18 cellular contexts compared by ENCODE assay signal in genomic region chr11:91394073-91394717, GRCh38.
"Had no signal": no experiment of that assay in that cellular context is flagged by ENCODE, and none has a peak within 500 bp of the region (broad histone marks: within the 10 kb centered on the region; RNA-seq: fewer than 3 reads in every experiment).

No MANE protein-coding gene starts in this region.

- H3K27me3 Mint-ChIP-seq: activated naive CD8-positive, alpha-beta T cell treated with anti-CD3 and anti-CD28 coated beads, Interleukin-2, amount 50 U/mL, for 24 hours; naive B cell had no signal

- H3K27ac Mint-ChIP-seq: activated naive CD4-positive, alpha-beta T cell treated with anti-CD3 and anti-CD28 coated beads for 36 hours; activated naive CD8-positive, alpha-beta T cell treated with anti-CD3 and anti-CD28 coated beads, Interleukin-2, amount 50 U/mL, for 24 hours; activated T-helper 2 cell treated with anti-CD3 and anti-CD28 coated beads, Interferon-gamma antibody, Interleukin-2, Interleukin-4, amounts not matched to agents 10 μg/mL and 5 μg/mL and 100 μg/mL, durations not matched to agents 14 hours and 24 hours and 36 hours had no signal

- DNase-seq: activated CD4-positive, alpha-beta T cell treated with anti-CD3 and anti-CD28 coated beads for 1 hour; activated CD4-positive, alpha-beta T cell treated with anti-CD3 and anti-CD28 coated beads, Interleukin-2, amount 50 U/mL, for 4 hours; activated naive CD4-positive, alpha-beta T cell treated with anti-CD3 and anti-CD28 coated beads for 36 hours; activated naive CD8-positive, alpha-beta T cell treated with anti-CD3 and anti-CD28 coated beads, Interleukin-2, amount 50 U/mL, for 24 hours; aorta; dermis blood vessel endothelial cell; gastrocnemius medialis; heart left ventricle; left cardiac atrium; lower lobe of right lung; naive B cell; ovary; sigmoid colon; stomach; testis; upper lobe of right lung had no signal

- H3K4me1 Mint-ChIP-seq: activated naive CD8-positive, alpha-beta T cell treated with anti-CD3 and anti-CD28 coated beads, Interleukin-2, amount 50 U/mL, for 24 hours; naive B cell had no signal

- ATAC-seq: activated naive CD8-positive, alpha-beta T cell treated with anti-CD3 and anti-CD28 coated beads, Interleukin-2, amount 50 U/mL, for 24 hours; gastrocnemius medialis; heart left ventricle; left cardiac atrium; lower lobe of right lung; upper lobe of right lung had no signal

- H3K36me3 Mint-ChIP-seq: naive B cell had no signal

- H3K4me3 Mint-ChIP-seq: activated naive CD4-positive, alpha-beta T cell treated with anti-CD3 and anti-CD28 coated beads for 36 hours; activated naive CD8-positive, alpha-beta T cell treated with anti-CD3 and anti-CD28 coated beads, Interleukin-2, amount 50 U/mL, for 24 hours; naive B cell had no signal

- H3K4me3 ChIP-seq: gastrocnemius medialis, heart left ventricle, lower lobe of right lung, ovary, sigmoid colon, spleen, stomach, testis, upper lobe of right lung had no signal
